1 cellular context compared by ENCODE assay signal in the genomic region with DNA sequence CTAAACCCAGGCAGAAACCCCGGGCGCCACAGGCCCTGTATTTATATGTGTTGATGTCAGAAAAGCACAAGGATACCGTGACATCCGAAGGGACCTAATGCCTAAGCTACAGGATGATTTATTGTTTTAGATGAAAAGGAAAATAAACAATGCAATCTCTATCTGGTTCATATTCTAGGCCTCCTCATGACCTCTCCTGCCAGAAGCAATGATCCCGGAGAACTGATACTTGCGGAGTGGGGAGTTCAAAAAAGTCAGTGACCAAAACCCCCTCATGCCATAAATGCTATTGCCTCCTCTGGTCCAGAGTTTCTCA.
A peak's percentile ranks its signal among the peaks of the same experiment; 100 is the strongest.
TF ChIP-seq lines count a peak whose summit lies in the region.

No MANE protein-coding gene starts in this region.

TF ChIP-seq in HEK293, 187 proteins besides CTCF, POLR2A, EP300 and RAD21 (continued from another document):
- TF ChIP-seq, protein P1, sequence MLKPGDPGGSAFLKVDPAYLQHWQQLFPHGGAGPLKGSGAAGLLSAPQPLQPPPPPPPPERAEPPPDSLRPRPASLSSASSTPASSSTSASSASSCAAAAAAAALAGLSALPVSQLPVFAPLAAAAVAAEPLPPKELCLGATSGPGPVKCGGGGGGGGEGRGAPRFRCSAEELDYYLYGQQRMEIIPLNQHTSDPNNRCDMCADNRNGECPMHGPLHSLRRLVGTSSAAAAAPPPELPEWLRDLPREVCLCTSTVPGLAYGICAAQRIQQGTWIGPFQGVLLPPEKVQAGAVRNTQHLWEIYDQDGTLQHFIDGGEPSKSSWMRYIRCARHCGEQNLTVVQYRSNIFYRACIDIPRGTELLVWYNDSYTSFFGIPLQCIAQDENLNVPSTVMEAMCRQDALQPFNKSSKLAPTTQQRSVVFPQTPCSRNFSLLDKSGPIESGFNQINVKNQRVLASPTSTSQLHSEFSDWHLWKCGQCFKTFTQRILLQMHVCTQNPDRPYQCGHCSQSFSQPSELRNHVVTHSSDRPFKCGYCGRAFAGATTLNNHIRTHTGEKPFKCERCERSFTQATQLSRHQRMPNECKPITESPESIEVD (tag by site-specific recombination; IDR thresholded peaks at IDR 0.05) = peak; percentile 4; the same call in 1 of the 2 replicates
- 0 out of 2 replicates have a peak, but pooled peaks have one; percentile 10 for TF ChIP-seq ZSCAN30 (tag by site-specific recombination; IDR thresholded peaks at IDR 0.05)
- peak; percentile 90 for TF ChIP-seq ZNF843 (tag by site-specific recombination; IDR thresholded peaks at IDR 0.05)
- no peak for TF ChIP-seq ZSCAN16 (tag by site-specific recombination; IDR thresholded peaks at IDR 0.05)
- peak; percentile 62 for TF ChIP-seq ZEB2 (tag by site-specific recombination; IDR thresholded peaks at IDR 0.05)
- peak; percentile 83; the same call in 1 of the 2 replicates for TF ChIP-seq ZXDB (tag by site-specific recombination; IDR thresholded peaks at IDR 0.05)
- 0 out of 2 replicates have a peak, but pooled peaks have one; percentile 32 for TF ChIP-seq TSHZ1 (tag by site-specific recombination; IDR thresholded peaks at IDR 0.05; ENCODE audit: borderline replicate concordance)
- no peak for TF ChIP-seq ZNF664 (tag by site-specific recombination; IDR thresholded peaks at IDR 0.05)
- 0 out of 2 replicates have a peak, but pooled peaks have one; percentile 7 for TF ChIP-seq ZNF24 (tag by site-specific recombination; IDR thresholded peaks at IDR 0.05)
- TF ChIP-seq BCL11A (tag by site-specific recombination; IDR thresholded peaks at IDR 0.05; ENCODE audit: low read depth) = peak; percentile 40; the same call in 1 of the 2 replicates
- TF ChIP-seq, protein P2, sequence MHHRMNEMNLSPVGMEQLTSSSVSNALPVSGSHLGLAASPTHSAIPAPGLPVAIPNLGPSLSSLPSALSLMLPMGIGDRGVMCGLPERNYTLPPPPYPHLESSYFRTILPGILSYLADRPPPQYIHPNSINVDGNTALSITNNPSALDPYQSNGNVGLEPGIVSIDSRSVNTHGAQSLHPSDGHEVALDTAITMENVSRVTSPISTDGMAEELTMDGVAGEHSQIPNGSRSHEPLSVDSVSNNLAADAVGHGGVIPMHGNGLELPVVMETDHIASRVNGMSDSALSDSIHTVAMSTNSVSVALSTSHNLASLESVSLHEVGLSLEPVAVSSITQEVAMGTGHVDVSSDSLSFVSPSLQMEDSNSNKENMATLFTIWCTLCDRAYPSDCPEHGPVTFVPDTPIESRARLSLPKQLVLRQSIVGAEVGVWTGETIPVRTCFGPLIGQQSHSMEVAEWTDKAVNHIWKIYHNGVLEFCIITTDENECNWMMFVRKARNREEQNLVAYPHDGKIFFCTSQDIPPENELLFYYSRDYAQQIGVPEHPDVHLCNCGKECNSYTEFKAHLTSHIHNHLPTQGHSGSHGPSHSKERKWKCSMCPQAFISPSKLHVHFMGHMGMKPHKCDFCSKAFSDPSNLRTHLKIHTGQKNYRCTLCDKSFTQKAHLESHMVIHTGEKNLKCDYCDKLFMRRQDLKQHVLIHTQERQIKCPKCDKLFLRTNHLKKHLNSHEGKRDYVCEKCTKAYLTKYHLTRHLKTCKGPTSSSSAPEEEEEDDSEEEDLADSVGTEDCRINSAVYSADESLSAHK (tag by site-specific recombination; IDR thresholded peaks at IDR 0.05) = peak; percentile 60; the same call in 1 of the 2 replicates
